Comparison of ENCODE assay signal across 8 cellular contexts in the genomic region with DNA sequence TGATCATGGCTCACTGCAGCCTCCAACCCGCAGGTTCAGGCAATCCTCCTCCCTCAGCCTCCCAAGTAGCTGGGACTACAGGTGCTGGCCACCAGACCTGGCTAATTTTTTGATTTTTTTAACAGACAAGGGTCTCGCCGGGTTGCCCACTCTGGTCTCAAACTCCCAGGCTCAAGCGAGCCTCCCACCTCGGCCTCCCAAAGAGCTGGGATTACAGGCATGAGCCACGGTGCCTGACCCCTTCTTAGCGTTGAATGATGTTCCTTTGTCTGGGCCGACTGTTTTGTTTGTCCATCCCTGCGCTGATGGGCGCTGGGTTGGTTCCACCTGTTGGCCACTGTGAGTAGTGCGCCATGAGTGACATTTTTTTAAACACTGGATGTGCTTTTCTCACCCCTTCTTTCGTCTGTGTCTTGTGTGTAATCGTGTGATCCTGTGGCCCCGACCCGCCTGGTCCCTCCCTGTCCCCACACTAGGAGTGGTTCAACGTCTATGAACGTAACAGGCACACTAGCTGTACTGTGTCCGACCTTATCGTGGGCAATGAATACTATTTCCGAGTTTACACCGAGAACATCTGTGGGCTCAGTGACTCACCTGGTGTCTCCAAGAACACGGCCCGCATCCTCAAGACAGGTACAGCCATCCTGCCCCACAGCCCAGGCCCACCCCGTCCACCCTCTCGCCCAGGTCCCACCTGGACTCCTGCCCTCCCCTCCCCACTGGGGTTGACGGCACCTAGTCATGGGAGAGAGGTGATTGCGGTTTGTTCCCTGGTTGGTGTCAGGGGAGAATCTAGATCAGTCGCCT. TPM values are rescaled to one million over a fixed set of nuclear protein-coding genes. Genes with fewer than 3 reads are reported as not detected.
DNase-seq lines count a peak whose midpoint lies in the region; ATAC-seq and TF ChIP-seq lines count a peak whose summit lies in the region.

No MANE protein-coding gene starts in this region.

- no peaks in the 10 kb centered on the region for H3K4me1 ChIP-seq in left lung

- H3K27ac ChIP-seq in CD4-positive, alpha-beta T cell (ENCODE audit: low read depth, low read length) = no peak overlapping the region
- H3K27ac ChIP-seq in WERI-Rb-1 (no peak overlapping the region), left lung (no peak overlapping the region)

- H3K27me3 Mint-ChIP-seq in CD4-positive, alpha-beta T cell = peaks cover 51% of the 10 kb centered on the region
- H3K27me3 Mint-ChIP-seq in central memory CD8-positive, alpha-beta T cell = peaks cover 14% of the 10 kb centered on the region

- POLR2A ChIA-PET in CD4-positive, alpha-beta T cell (lab: Charles Lee) = interaction anchor here (0.7 to 2.0 kb wide), 2 partner anchors 85 to 104 kb away, joined by 6 to 7 read pairs; partner anchors contain the start of gene NR1H2

- H3K36me3 Mint-ChIP-seq in CD4-positive, alpha-beta T cell (ENCODE audit: low read depth) = no peaks in the 10 kb centered on the region
- H3K36me3 Mint-ChIP-seq in central memory CD8-positive, alpha-beta T cell (ENCODE audit: insufficient read depth) = peaks cover 2% of the 10 kb centered on the region

- H3K27me3 ChIP-seq in CD4-positive, alpha-beta T cell (ENCODE audit: control insufficient read depth, insufficient read depth, low read length) = peaks cover 19% of the 10 kb centered on the region
- H3K27me3 ChIP-seq in WERI-Rb-1 (ENCODE audit: insufficient read depth, low read depth, severe bottlenecking) = no peaks in the 10 kb centered on the region
- H3K27me3 ChIP-seq in left lung = peaks cover 19 to 61% of the 10 kb centered on the region in 2 donors

- TF ChIP-seq CTCF in CD4-positive, alpha-beta T cell (IDR thresholded peaks at IDR 0.05) = peak; percentile 70
- TF ChIP-seq CTCF in WERI-Rb-1 (IDR thresholded peaks at IDR 0.05; ENCODE audit: low read depth, low read length) (peak; percentile 82), left lung (IDR thresholded peaks at IDR 0.05) (peak; percentile 73 to 80)

- H3K36me3 ChIP-seq in WERI-Rb-1 (no peaks in the 10 kb centered on the region), left lung (no peaks in the 10 kb centered on the region)

- peak; percentile 90 for ATAC-seq in CD4-positive, alpha-beta T cell (ENCODE audit: poor library complexity)
- ATAC-seq in central memory CD8-positive, alpha-beta T cell (replicated peaks; ENCODE audit: extremely low read depth, poor library complexity, severe bottlenecking) = peak; percentile 62
- ATAC-seq in left lung = peak; percentile 94
- no peak for ATAC-seq in HG02938 (IDR thresholded peaks at IDR 0.05; ENCODE audit: unreplicated experiment)

- H3K9me3 Mint-ChIP-seq in CD4-positive, alpha-beta T cell = no peaks in the 10 kb centered on the region
- H3K9me3 Mint-ChIP-seq in central memory CD8-positive, alpha-beta T cell = no peaks in the 10 kb centered on the region

- no peaks in the 10 kb centered on the region for H3K9me3 ChIP-seq in CD4-positive, alpha-beta T cell (ENCODE audit: control insufficient read depth, low read length)
- H3K9me3 ChIP-seq in WERI-Rb-1 (ENCODE audit: severe bottlenecking) = no peaks in the 10 kb centered on the region
- H3K9me3 ChIP-seq in left lung = no peaks in the 10 kb centered on the region

- no peak overlapping the region for H3K4me3 ChIP-seq in WERI-Rb-1 (ENCODE audit: low read depth, low read length)
- H3K4me3 ChIP-seq in left lung = no peak overlapping the region

- no peaks in the 10 kb centered on the region for H3K4me1 Mint-ChIP-seq in CD4-positive, alpha-beta T cell (ENCODE audit: low read depth)
- H3K4me1 Mint-ChIP-seq in central memory CD8-positive, alpha-beta T cell = peaks cover 5% of the 10 kb centered on the region

- intact Hi-C loops in CD4-positive, alpha-beta T cell (cut with DNase I, micrococcal nuclease) = loop anchor here (1.0 kb wide), 3 partner anchors 92 to 104 kb away; no protein-coding TSS in a partner anchor
- intact Hi-C loops in left lung (cut with DNase I) = loop anchor here in 1 of 2 donors (5.0 kb wide), 1 partner anchor 94 kb away; the partner anchor contains the start of gene NAPSA

- CTCF ChIA-PET in CD4-positive, alpha-beta T cell (lab: Charles Lee) = interaction anchor here (0.6 to 1.5 kb wide), 3 partner anchors 61 to 104 kb away, joined by 3 to 5 read pairs (median 3); no protein-coding TSS in a partner anchor

- H3K4me3 Mint-ChIP-seq in CD4-positive, alpha-beta T cell = no peak overlapping the region
- no peak overlapping the region for H3K4me3 Mint-ChIP-seq in central memory CD8-positive, alpha-beta T cell

- DNase-seq in CD4-positive, alpha-beta T cell = peak in 9 of 10 experiments; percentile 26 to 58 (median 37)
- DNase-seq in H4 (ENCODE audit: low spot score) (peak; percentile 82), NCI-H2107 treated with DMSO at 0.1 percent for 48 hours (lab: John Stamatoyannopoulos, UW; ENCODE audit: unreplicated experiment) (peak; percentile 76), WERI-Rb-1 (peak; percentile 73), left lung (peak in 1 of 2 donors; percentile 75)
- DNase-seq in central memory CD8-positive, alpha-beta T cell (ENCODE audit: low spot score in 2 of 2) = peak; percentile 28 to 40
- peak; percentile 17 to 25 (median 24) for DNase-seq in stimulated activated CD4-positive, alpha-beta T cell treated with anti-CD3 and anti-CD28 coated beads, TNF-alpha, amount 100 ng/mL, for 4 hours (ENCODE audit: low read depth in 3 of 3)

- no peak overlapping the region for H3K27ac Mint-ChIP-seq in CD4-positive, alpha-beta T cell
- H3K27ac Mint-ChIP-seq in central memory CD8-positive, alpha-beta T cell (ENCODE audit: low read depth) = no peak overlapping the region

RNA-seq across cellular contexts. Expression of gene EMC10, which starts 15.0 kb away (rescaled TPM):
- 10 to 100 TPM; 80.0 to 80.3 TPM for total RNA-seq in CD4-positive, alpha-beta T cell
- 94.2 and 144 TPM in 2 replicates for total RNA-seq in H4 (2014; rRNA removed; shearing (Covaris generic))
- 100 to 1,000 TPM; 126 to 157 TPM for total RNA-seq in left lung

RNA-seq across cellular contexts. Expression of gene GARIN5A, which starts 15.4 kb away (rescaled TPM):
- under 1 TPM in 1 of 2 experiments, not detected in 1; 0.50 TPM for total RNA-seq in CD4-positive, alpha-beta T cell
- 2.9 and 8.6 TPM in 2 replicates for total RNA-seq in H4 (2014; rRNA removed; shearing (Covaris generic))
- 1 to 10 TPM; 2.6 to 4.3 TPM for total RNA-seq in left lung

RNA-seq across cellular contexts. Expression of gene MYBPC2, which starts 28.6 kb away (rescaled TPM):
- under 1 TPM in 1 of 2 experiments, not detected in 1; 0.08 TPM for total RNA-seq in CD4-positive, alpha-beta T cell
- total RNA-seq in H4 (2014; rRNA removed; shearing (Covaris generic)) = not detected in 2 replicates
- total RNA-seq in left lung = under 1 TPM in 1 of 2 donors, not detected in 1; 0.16 TPM

RNA-seq across cellular contexts. Expression of gene SPIB, which starts 42.5 kb away (rescaled TPM):
- total RNA-seq in CD4-positive, alpha-beta T cell = under 1 TPM; 0.42 to 0.52 TPM
- 0.10 TPM in 2 replicates for total RNA-seq in H4 (2014; rRNA removed; shearing (Covaris generic))
- under 1 TPM; 0.32 to 0.34 TPM for total RNA-seq in left lung

RNA-seq across cellular contexts. Expression of gene JOSD2, which starts 49.7 kb away (rescaled TPM):
- 10 to 100 TPM; 11.7 to 11.9 TPM for total RNA-seq in CD4-positive, alpha-beta T cell
- 28.7 and 60.6 TPM in 2 replicates for total RNA-seq in H4 (2014; rRNA removed; shearing (Covaris generic))
- total RNA-seq in left lung = 10 to 100 TPM; 44.1 to 52.0 TPM
